In genomic region chr19:4653793-4654436, GRCh38 we compare ENCODE assay signal across 3 cellular contexts.
TF ChIP-seq lines count a peak whose summit lies in the region.

No MANE protein-coding gene starts in this region.

TF ChIP-seq in A549, 52 proteins besides CTCF, POLR2A, EP300 and RAD21:
- TF ChIP-seq NFE2L2 (conservative IDR thresholded peaks at IDR 0.05; ENCODE audit: low read length) (no peak), TFCP2L1 (CRISPR knock-in tag; IDR thresholded peaks at IDR 0.05) (no peak), RARB (CRISPR knock-in tag; IDR thresholded peaks at IDR 0.05) (no peak), NR3C1 (IDR thresholded peaks at IDR 0.05) (no peak), E2F6 (IDR thresholded peaks at IDR 0.05; ENCODE audit: borderline replicate concordance, low read depth) (no peak), MAFK (IDR thresholded peaks at IDR 0.05; ENCODE audit: partially characterized antibody) (no peak), CEBPB (IDR thresholded peaks at IDR 0.05) (no peak), MAZ (IDR thresholded peaks at IDR 0.05; ENCODE audit: borderline replicate concordance, low read depth, low read length) (no peak), NPAS2 (CRISPR knock-in tag; IDR thresholded peaks at IDR 0.05; ENCODE audit: borderline replicate concordance) (no peak), PHF8 (IDR thresholded peaks at IDR 0.05; ENCODE audit: borderline replicate concordance, low read depth) (no peak), RFX5 (IDR thresholded peaks at IDR 0.05) (no peak), RCOR1 (IDR thresholded peaks at IDR 0.05; ENCODE audit: low read depth, low read length) (no peak), KDM1A (IDR thresholded peaks at IDR 0.05; ENCODE audit: low read depth) (no peak), KDM5A (IDR thresholded peaks at IDR 0.05) (no peak), CHD2 (IDR thresholded peaks at IDR 0.05; ENCODE audit: low read length, partially characterized antibody) (no peak), EHMT2 (IDR thresholded peaks at IDR 0.05; ENCODE audit: low read depth) (no peak), ZNF302 (CRISPR knock-in tag; IDR thresholded peaks at IDR 0.05) (no peak)
- TF ChIP-seq, protein P1, sequence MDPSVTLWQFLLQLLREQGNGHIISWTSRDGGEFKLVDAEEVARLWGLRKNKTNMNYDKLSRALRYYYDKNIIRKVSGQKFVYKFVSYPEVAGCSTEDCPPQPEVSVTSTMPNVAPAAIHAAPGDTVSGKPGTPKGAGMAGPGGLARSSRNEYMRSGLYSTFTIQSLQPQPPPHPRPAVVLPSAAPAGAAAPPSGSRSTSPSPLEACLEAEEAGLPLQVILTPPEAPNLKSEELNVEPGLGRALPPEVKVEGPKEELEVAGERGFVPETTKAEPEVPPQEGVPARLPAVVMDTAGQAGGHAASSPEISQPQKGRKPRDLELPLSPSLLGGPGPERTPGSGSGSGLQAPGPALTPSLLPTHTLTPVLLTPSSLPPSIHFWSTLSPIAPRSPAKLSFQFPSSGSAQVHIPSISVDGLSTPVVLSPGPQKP (IDR thresholded peaks at IDR 0.05; ENCODE audit: low read depth, low read length) = no peak
- TF ChIP-seq, protein P2, sequence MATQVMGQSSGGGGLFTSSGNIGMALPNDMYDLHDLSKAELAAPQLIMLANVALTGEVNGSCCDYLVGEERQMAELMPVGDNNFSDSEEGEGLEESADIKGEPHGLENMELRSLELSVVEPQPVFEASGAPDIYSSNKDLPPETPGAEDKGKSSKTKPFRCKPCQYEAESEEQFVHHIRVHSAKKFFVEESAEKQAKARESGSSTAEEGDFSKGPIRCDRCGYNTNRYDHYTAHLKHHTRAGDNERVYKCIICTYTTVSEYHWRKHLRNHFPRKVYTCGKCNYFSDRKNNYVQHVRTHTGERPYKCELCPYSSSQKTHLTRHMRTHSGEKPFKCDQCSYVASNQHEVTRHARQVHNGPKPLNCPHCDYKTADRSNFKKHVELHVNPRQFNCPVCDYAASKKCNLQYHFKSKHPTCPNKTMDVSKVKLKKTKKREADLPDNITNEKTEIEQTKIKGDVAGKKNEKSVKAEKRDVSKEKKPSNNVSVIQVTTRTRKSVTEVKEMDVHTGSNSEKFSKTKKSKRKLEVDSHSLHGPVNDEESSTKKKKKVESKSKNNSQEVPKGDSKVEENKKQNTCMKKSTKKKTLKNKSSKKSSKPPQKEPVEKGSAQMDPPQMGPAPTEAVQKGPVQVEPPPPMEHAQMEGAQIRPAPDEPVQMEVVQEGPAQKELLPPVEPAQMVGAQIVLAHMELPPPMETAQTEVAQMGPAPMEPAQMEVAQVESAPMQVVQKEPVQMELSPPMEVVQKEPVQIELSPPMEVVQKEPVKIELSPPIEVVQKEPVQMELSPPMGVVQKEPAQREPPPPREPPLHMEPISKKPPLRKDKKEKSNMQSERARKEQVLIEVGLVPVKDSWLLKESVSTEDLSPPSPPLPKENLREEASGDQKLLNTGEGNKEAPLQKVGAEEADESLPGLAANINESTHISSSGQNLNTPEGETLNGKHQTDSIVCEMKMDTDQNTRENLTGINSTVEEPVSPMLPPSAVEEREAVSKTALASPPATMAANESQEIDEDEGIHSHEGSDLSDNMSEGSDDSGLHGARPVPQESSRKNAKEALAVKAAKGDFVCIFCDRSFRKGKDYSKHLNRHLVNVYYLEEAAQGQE (IDR thresholded peaks at IDR 0.05) = no peak
TF ChIP-seq in A549: peak in this region for 0.

TF ChIP-seq in GM23338, 12 proteins besides CTCF, POLR2A, EP300 and RAD21 (continues in another document):
- TF ChIP-seq STAT1 (IDR thresholded peaks at IDR 0.05; ENCODE audit: unreplicated experiment) (no peak), POLR2AphosphoS5 (IDR thresholded peaks at IDR 0.05; ENCODE audit: low read depth) (no peak)
- TF ChIP-seq, protein P3, sequence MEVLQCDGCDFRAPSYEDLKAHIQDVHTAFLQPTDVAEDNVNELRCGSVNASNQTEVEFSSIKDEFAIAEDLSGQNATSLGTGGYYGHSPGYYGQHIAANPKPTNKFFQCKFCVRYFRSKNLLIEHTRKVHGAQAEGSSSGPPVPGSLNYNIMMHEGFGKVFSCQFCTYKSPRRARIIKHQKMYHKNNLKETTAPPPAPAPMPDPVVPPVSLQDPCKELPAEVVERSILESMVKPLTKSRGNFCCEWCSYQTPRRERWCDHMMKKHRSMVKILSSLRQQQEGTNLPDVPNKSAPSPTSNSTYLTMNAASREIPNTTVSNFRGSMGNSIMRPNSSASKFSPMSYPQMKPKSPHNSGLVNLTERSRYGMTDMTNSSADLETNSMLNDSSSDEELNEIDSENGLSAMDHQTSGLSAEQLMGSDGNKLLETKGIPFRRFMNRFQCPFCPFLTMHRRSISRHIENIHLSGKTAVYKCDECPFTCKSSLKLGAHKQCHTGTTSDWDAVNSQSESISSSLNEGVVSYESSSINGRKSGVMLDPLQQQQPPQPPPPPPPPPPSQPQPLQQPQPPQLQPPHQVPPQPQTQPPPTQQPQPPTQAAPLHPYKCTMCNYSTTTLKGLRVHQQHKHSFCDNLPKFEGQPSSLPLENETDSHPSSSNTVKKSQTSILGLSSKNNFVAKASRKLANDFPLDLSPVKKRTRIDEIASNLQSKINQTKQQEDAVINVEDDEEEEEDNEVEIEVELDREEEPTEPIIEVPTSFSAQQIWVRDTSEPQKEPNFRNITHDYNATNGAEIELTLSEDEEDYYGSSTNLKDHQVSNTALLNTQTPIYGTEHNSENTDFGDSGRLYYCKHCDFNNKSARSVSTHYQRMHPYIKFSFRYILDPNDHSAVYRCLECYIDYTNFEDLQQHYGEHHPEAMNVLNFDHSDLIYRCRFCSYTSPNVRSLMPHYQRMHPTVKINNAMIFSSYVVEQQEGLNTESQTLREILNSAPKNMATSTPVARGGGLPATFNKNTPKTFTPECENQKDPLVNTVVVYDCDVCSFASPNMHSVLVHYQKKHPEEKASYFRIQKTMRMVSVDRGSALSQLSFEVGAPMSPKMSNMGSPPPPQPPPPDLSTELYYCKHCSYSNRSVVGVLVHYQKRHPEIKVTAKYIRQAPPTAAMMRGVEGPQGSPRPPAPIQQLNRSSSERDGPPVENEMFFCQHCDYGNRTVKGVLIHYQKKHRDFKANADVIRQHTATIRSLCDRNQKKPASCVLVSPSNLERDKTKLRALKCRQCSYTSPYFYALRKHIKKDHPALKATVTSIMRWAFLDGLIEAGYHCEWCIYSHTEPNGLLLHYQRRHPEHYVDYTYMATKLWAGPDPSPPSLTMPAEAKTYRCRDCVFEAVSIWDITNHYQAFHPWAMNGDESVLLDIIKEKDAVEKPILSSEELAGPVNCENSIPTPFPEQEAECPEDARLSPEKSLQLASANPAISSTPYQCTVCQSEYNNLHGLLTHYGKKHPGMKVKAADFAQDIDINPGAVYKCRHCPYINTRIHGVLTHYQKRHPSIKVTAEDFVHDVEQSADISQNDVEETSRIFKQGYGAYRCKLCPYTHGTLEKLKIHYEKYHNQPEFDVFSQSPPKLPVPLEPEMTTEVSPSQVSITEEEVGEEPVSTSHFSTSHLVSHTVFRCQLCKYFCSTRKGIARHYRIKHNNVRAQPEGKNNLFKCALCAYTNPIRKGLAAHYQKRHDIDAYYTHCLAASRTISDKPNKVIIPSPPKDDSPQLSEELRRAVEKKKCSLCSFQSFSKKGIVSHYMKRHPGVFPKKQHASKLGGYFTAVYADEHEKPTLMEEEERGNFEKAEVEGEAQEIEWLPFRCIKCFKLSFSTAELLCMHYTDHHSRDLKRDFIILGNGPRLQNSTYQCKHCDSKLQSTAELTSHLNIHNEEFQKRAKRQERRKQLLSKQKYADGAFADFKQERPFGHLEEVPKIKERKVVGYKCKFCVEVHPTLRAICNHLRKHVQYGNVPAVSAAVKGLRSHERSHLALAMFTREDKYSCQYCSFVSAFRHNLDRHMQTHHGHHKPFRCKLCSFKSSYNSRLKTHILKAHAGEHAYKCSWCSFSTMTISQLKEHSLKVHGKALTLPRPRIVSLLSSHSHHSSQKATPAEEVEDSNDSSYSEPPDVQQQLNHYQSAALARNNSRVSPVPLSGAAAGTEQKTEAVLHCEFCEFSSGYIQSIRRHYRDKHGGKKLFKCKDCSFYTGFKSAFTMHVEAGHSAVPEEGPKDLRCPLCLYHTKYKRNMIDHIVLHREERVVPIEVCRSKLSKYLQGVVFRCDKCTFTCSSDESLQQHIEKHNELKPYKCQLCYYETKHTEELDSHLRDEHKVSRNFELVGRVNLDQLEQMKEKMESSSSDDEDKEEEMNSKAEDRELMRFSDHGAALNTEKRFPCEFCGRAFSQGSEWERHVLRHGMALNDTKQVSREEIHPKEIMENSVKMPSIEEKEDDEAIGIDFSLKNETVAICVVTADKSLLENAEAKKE (CRISPR knock-in tag; IDR thresholded peaks at IDR 0.05) = no peak

TF ChIP-seq in HepG2, 621 proteins besides CTCF, POLR2A, EP300 and RAD21:
- TF ChIP-seq NONO (IDR thresholded peaks at IDR 0.05) (no peak), NONO (CRISPR knock-in tag; conservative IDR thresholded peaks at IDR 0.05) (0 out of 2 replicates have a peak, but pooled peaks have one; percentile 22), ZNF234 (CRISPR knock-in tag; conservative IDR thresholded peaks at IDR 0.05) (no peak), ZC3H13 (CRISPR knock-in tag; IDR thresholded peaks at IDR 0.05) (0 out of 2 replicates have a peak, but pooled peaks have one; percentile 25), POLR2AphosphoS2 (IDR thresholded peaks at IDR 0.05; ENCODE audit: low read depth, low read length) (0 out of 2 replicates have a peak, but pooled peaks have one; percentile 15), AGO2 (optimal IDR thresholded peaks at IDR 0.05; ENCODE audit: low read depth, low read length) (peak; percentile 82), POLR2G (IDR thresholded peaks at IDR 0.05; ENCODE audit: low read depth, low read length) (peak; percentile 14), HNRNPLL (IDR thresholded peaks at IDR 0.05; ENCODE audit: low read depth, low read length, poor library complexity, severe bottlenecking) (no peak), SRSF9 (IDR thresholded peaks at IDR 0.05; ENCODE audit: borderline replicate concordance, insufficient read depth, low read depth, low read length, poor library complexity, severe bottlenecking) (no peak)
- TF ChIP-seq, protein P4, sequence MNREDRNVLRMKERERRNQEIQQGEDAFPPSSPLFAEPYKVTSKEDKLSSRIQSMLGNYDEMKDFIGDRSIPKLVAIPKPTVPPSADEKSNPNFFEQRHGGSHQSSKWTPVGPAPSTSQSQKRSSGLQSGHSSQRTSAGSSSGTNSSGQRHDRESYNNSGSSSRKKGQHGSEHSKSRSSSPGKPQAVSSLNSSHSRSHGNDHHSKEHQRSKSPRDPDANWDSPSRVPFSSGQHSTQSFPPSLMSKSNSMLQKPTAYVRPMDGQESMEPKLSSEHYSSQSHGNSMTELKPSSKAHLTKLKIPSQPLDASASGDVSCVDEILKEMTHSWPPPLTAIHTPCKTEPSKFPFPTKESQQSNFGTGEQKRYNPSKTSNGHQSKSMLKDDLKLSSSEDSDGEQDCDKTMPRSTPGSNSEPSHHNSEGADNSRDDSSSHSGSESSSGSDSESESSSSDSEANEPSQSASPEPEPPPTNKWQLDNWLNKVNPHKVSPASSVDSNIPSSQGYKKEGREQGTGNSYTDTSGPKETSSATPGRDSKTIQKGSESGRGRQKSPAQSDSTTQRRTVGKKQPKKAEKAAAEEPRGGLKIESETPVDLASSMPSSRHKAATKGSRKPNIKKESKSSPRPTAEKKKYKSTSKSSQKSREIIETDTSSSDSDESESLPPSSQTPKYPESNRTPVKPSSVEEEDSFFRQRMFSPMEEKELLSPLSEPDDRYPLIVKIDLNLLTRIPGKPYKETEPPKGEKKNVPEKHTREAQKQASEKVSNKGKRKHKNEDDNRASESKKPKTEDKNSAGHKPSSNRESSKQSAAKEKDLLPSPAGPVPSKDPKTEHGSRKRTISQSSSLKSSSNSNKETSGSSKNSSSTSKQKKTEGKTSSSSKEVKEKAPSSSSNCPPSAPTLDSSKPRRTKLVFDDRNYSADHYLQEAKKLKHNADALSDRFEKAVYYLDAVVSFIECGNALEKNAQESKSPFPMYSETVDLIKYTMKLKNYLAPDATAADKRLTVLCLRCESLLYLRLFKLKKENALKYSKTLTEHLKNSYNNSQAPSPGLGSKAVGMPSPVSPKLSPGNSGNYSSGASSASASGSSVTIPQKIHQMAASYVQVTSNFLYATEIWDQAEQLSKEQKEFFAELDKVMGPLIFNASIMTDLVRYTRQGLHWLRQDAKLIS (CRISPR knock-in tag; IDR thresholded peaks at IDR 0.05) = no peak
